ENCODE assay signal across 27 cellular contexts in the genomic region with DNA sequence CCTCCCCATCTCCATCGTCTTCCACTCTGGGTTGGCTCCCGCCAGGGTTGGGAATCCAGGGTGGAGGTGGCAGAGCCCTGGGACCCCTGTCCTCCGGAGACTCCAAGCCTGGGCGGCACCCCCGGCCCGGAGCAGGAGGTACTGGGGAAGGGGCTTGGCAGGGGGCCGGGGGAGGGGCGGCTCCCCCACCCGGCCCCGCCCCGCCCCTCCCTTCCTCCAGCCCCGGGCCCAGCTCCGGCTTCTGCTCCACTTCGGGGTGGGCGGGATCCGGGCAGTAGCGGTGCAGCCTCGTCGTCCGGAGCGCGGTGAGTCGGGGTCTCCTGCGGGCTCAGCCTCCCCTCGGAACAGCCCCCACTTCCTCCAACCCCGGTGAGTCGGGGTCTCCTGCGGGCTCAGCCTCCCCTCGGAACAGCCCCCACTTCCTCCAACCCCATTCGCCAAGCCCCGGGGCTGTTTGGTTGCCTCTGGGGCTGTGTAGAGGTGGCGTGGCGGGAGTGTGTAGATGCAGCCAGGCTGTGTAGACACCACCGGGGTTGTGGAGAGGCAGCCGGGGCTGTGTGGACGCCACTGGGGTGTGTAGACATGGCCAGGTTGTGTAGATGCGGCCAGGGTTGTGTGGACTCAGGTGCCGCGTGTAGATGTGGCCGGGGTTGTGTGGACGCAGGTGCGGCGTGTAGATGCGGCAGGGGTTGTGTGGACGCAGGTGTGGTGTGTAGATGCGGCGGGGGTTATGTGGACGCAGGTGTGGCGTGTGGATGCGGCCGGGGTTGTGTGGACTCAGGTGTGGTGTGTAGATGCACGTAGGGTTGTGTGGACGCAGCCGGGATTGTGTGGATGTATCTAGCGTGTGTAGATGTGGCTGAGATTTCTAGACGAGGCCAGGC. TPM values are rescaled to one million over a fixed set of nuclear protein-coding genes. Genes with fewer than 3 reads are reported as not detected.
DNase-seq lines count a peak whose midpoint lies in the region; ATAC-seq and TF ChIP-seq lines count a peak whose summit lies in the region.
"Had no signal": no experiment of that assay in that cellular context is flagged by ENCODE, and none has a peak within 500 bp of the region (broad histone marks: within the 10 kb centered on the region; RNA-seq: fewer than 3 reads in every experiment).

TSS of gene TMPRSS9 (plus strand) at position 274 of the 884 bp plus-strand sequence. CDS start 29,521 bp downstream, outside the sequence.

- H3K9me3 ChIP-seq in NT2/D1 (ENCODE audit: insufficient read depth, low read length) = no peaks in the 10 kb centered on the region
- H3K9me3 ChIP-seq in iPS-20b (ENCODE audit: insufficient read depth, low read depth, low read length) = no peaks in the 10 kb centered on the region
- H3K9me3 ChIP-seq: A549; BLaER1 treated with 17β-estradiol and CSF1 and Interleukin-3, amounts not matched to agents 10 nM and 100 nM; heart left ventricle; suprapubic skin had no signal

- no peaks in the 10 kb centered on the region for H3K9me3 Mint-ChIP-seq in activated CD8-positive, alpha-beta memory T cell treated with anti-CD3 and anti-CD28 coated beads, Interleukin-2, amount 10 ng/mL, durations not matched to agents 7 days and 5 days (ENCODE audit: low read depth)
- H3K9me3 Mint-ChIP-seq: T-helper 2 cell treated with Interferon-gamma antibody and Interleukin-4, amounts not matched to agents 5 μg/mL and 100 μg/mL, for 36 hours had no signal

- H3K9ac ChIP-seq in NT2/D1 (ENCODE audit: insufficient read length, low read depth) = peak within 1 kb of the TSS; percentile 1
- no peak within 1 kb of the TSS for H3K9ac ChIP-seq in iPS-20b (ENCODE audit: low read depth, low read length)
- H3K9ac ChIP-seq: BLaER1 treated with 17β-estradiol and CSF1 and Interleukin-3, amounts not matched to agents 10 nM and 100 nM had no signal

- H3K27ac Mint-ChIP-seq in activated CD8-positive, alpha-beta memory T cell treated with anti-CD3 and anti-CD28 coated beads, Interleukin-2, amount 10 ng/mL, durations not matched to agents 7 days and 5 days = no peak within 1 kb of the TSS
- H3K27ac Mint-ChIP-seq: activated CD8-positive, alpha-beta T cell treated with anti-CD3 and anti-CD28 coated beads, Interleukin-2, amount 10 ng/mL, durations not matched to agents 7 days and 5 days; activated naive CD8-positive, alpha-beta T cell treated with anti-CD3 and anti-CD28 coated beads, Interleukin-2, amount 10 ng/mL, durations not matched to agents 7 days and 5 days; T-helper 2 cell treated with Interferon-gamma antibody and Interleukin-4, amounts not matched to agents 5 μg/mL and 100 μg/mL, for 36 hours had no signal

- H3K36me3 ChIP-seq in NT2/D1 (ENCODE audit: insufficient read depth, insufficient read length, low read length) = peaks cover 11% of the 10 kb centered on the region
- no peaks in the 10 kb centered on the region for H3K36me3 ChIP-seq in iPS-20b (ENCODE audit: insufficient read depth, low read depth, low read length)
- H3K36me3 ChIP-seq: brain microvascular endothelial cell, suprapubic skin had no signal

- no peak for TF ChIP-seq CTCF in omental fat pad (IDR thresholded peaks at IDR 0.05)

- H3K27ac ChIP-seq in iPS-20b (ENCODE audit: low read length) = no peak within 1 kb of the TSS
- H3K27ac ChIP-seq: A549; BLaER1 treated with 17β-estradiol and CSF1 and Interleukin-3, amounts not matched to agents 10 nM and 100 nM; brain microvascular endothelial cell; coronary artery; heart left ventricle; suprapubic skin had no signal

- H3K27me3 ChIP-seq in NT2/D1 (ENCODE audit: insufficient read depth, insufficient read length) (peaks cover 4% of the 10 kb centered on the region), iPS-20b (ENCODE audit: insufficient read depth, low read length) (peaks cover 37% of the 10 kb centered on the region)

- no peak within 1 kb of the TSS for H3K4me3 Mint-ChIP-seq in activated CD8-positive, alpha-beta memory T cell treated with anti-CD3 and anti-CD28 coated beads, Interleukin-2, amount 10 ng/mL, durations not matched to agents 7 days and 5 days
- H3K4me3 Mint-ChIP-seq: activated CD8-positive, alpha-beta T cell treated with anti-CD3 and anti-CD28 coated beads, Interleukin-2, amount 10 ng/mL, durations not matched to agents 7 days and 5 days; activated naive CD8-positive, alpha-beta T cell treated with anti-CD3 and anti-CD28 coated beads, Interleukin-2, amount 10 ng/mL, durations not matched to agents 7 days and 5 days; T-helper 2 cell treated with Interferon-gamma antibody and Interleukin-4, amounts not matched to agents 5 μg/mL and 100 μg/mL, for 36 hours had no signal

- ATAC-seq in activated CD8-positive, alpha-beta memory T cell treated with anti-CD3 and anti-CD28 coated beads, Interleukin-2, amount 10 ng/mL, durations not matched to agents 7 days and 5 days = peak; percentile 23
- peak; percentile 21 for ATAC-seq in omental fat pad (ENCODE audit: low FRiP score)
- ATAC-seq: activated CD8-positive, alpha-beta T cell treated with anti-CD3 and anti-CD28 coated beads, Interleukin-2, amount 10 ng/mL, durations not matched to agents 7 days and 5 days; GM12878 had no signal

- peaks cover under 1% of the 10 kb centered on the region for H3K4me1 Mint-ChIP-seq in activated CD8-positive, alpha-beta memory T cell treated with anti-CD3 and anti-CD28 coated beads, Interleukin-2, amount 10 ng/mL, durations not matched to agents 7 days and 5 days

- peaks cover 12% of the 10 kb centered on the region for H3K27me3 Mint-ChIP-seq in activated CD8-positive, alpha-beta memory T cell treated with anti-CD3 and anti-CD28 coated beads, Interleukin-2, amount 10 ng/mL, durations not matched to agents 7 days and 5 days

- H3K4me1 ChIP-seq in NT2/D1 (ENCODE audit: insufficient read depth, insufficient read length) (peaks cover 11% of the 10 kb centered on the region), iPS-20b (ENCODE audit: insufficient read depth, low read length) (no peaks in the 10 kb centered on the region)

- no peaks in the 10 kb centered on the region for H3K36me3 Mint-ChIP-seq in activated CD8-positive, alpha-beta memory T cell treated with anti-CD3 and anti-CD28 coated beads, Interleukin-2, amount 10 ng/mL, durations not matched to agents 7 days and 5 days
- H3K36me3 Mint-ChIP-seq: activated naive CD8-positive, alpha-beta T cell treated with anti-CD3 and anti-CD28 coated beads, Interleukin-2, amount 10 ng/mL, durations not matched to agents 7 days and 5 days had no signal

- H3K4me3 ChIP-seq in NT2/D1 (ENCODE audit: insufficient read length, low read depth) (no peak within 1 kb of the TSS), iPS-20b (ENCODE audit: low read length) (peak within 1 kb of the TSS; percentile 29; the same call in 1 of the 2 replicates)
- H3K4me3 ChIP-seq: A549; BLaER1 treated with 17β-estradiol and CSF1 and Interleukin-3, amounts not matched to agents 10 nM and 100 nM; coronary artery; GM12878; heart left ventricle; smooth muscle cell; suprapubic skin had no signal

- CTCF ChIA-PET in activated CD8-positive, alpha-beta memory T cell treated with anti-CD3 and anti-CD28 coated beads, Interleukin-2, amount 10 ng/mL, durations not matched to agents 7 days and 5 days (lab: Charles Lee) = no interaction called here

- DNase-seq in activated CD8-positive, alpha-beta memory T cell treated with anti-CD3 and anti-CD28 coated beads, Interleukin-2, amount 10 ng/mL, durations not matched to agents 7 days and 5 days = no peak
- DNase-seq in activated CD8-positive, alpha-beta memory T cell treated with anti-CD3 and anti-CD28 coated beads, Interleukin-2, amount 50 U/mL, for 4 hours = no peak
- no peak for DNase-seq in NT2/D1 (ENCODE audit: low read depth, low spot score)
- no peak for DNase-seq in omental fat pad (ENCODE audit: low spot score)
- no peak for DNase-seq in GM19238 (ENCODE audit: insufficient read length, low spot score)
- DNase-seq in NCI-H510A treated with DMSO at 0.1 percent for 48 hours (lab: John Stamatoyannopoulos, UW) = no peak
- no peak for DNase-seq in NCI-H82 treated with DMSO at 0.1 percent for 48 hours (lab: John Stamatoyannopoulos, UW; ENCODE audit: unreplicated experiment)
- DNase-seq: activated CD4-positive, CD25-positive, alpha-beta regulatory T cell; activated CD8-positive, alpha-beta T cell treated with anti-CD3 and anti-CD28 coated beads, Interleukin-2, amount 10 ng/mL, durations not matched to agents 7 days and 5 days; activated naive CD8-positive, alpha-beta T cell treated with anti-CD3 and anti-CD28 coated beads, Interleukin-2, amount 10 ng/mL, durations not matched to agents 7 days and 5 days; brain microvascular endothelial cell; GF-D8; heart left ventricle; islet precursor cell; NCI-H1092 treated with DMSO at 0.1 percent for 48 hours; NCI-H2081 treated with DMSO at 0.1 percent for 48 hours; NCI-H524; stimulated activated CD4-positive, alpha-beta T cell treated with anti-CD3 and anti-CD28 coated beads, Interleukin-4, amount 100 ng/mL, for 24 hours had no signal

RNA-seq across cellular contexts. Expression of gene TMPRSS9, which starts in this region (rescaled TPM):
- total RNA-seq in activated CD8-positive, alpha-beta memory T cell treated with anti-CD3 and anti-CD28 coated beads, Interleukin-2, amount 10 ng/mL, durations not matched to agents 7 days and 5 days = not detected
- under 1 TPM in 1 of 4 donors, not detected in 3; 0.12 TPM for total RNA-seq in omental fat pad
- total RNA-seq: activated CD8-positive, alpha-beta T cell treated with anti-CD3 and anti-CD28 coated beads, Interleukin-2, amount 10 ng/mL, durations not matched to agents 7 days and 5 days; GM12878; LHCN-M2; smooth muscle cell; suprapubic skin had no signal

Comparison
In these comparisons a context has a peak if more than half of its experiments do, and no peak if none do; other contexts are left out.
1. Peak in ATAC-seq in activated CD8-positive, alpha-beta memory T cell treated with anti-CD3 and anti-CD28 coated beads, Interleukin-2, amount 10 ng/mL, durations not matched to agents 7 days and 5 days; RNA of the gene not detected or under 1 TPM.
2. Peak in ATAC-seq in omental fat pad; RNA of the gene not detected or under 1 TPM.